In genomic region chr6:138198430-138199091, GRCh38 we compare ENCODE assay signal across 21 cellular contexts. TPM values are rescaled to one million over a fixed set of nuclear protein-coding genes. Genes with fewer than 3 reads are reported as not detected.
A peak's percentile ranks its signal among the peaks of the same experiment; 100 is the strongest.
DNase-seq lines count a peak whose midpoint lies in the region; ATAC-seq and TF ChIP-seq lines count a peak whose summit lies in the region.
"Had no signal": no experiment of that assay in that cellular context is flagged by ENCODE, and none has a peak within 500 bp of the region (broad histone marks: within the 10 kb centered on the region; RNA-seq: fewer than 3 reads in every experiment).

No MANE protein-coding gene starts in this region.

- no peaks in the 10 kb centered on the region for H3K9me3 ChIP-seq in ES-I3 (ENCODE audit: control insufficient read depth, insufficient read depth, low read length)
- 0 out of 2 replicates have a peak, but pooled peaks cover 2% of the 10 kb centered on the region for H3K9me3 ChIP-seq in HUES48 (ENCODE audit: control insufficient read depth, insufficient read depth, low read length)
- H3K9me3 ChIP-seq in endodermal cell (ENCODE audit: control insufficient read depth, low read length), result no peaks in the 10 kb centered on the region
- H3K9me3 ChIP-seq in iPS-18a (ENCODE audit: control insufficient read depth, low read depth, low read length), result no peaks in the 10 kb centered on the region
- H3K9me3 ChIP-seq: A549, BLaER1 had no signal

- H3K9ac ChIP-seq in ES-I3 (ENCODE audit: low read depth, low read length), result 0 out of 2 replicates have a peak overlapping the region, but pooled peaks have one; percentile 7
- no peak overlapping the region for H3K9ac ChIP-seq in HUES48 (ENCODE audit: low read depth, low read length)
- H3K9ac ChIP-seq in endodermal cell (ENCODE audit: extremely low read depth, low read length, poor library complexity, severe bottlenecking), result no peak overlapping the region
- H3K9ac ChIP-seq in iPS-18a (ENCODE audit: low read length), result no peak overlapping the region
- H3K9ac ChIP-seq: BLaER1 had no signal

- H3K27me3 ChIP-seq in HUES48 (ENCODE audit: control insufficient read depth, insufficient read depth, low read length), result no peaks in the 10 kb centered on the region
- H3K27me3 ChIP-seq in endodermal cell (ENCODE audit: control insufficient read depth, insufficient read depth, low read length, poor library complexity, severe bottlenecking), result no peaks in the 10 kb centered on the region
- no peaks in the 10 kb centered on the region for H3K27me3 ChIP-seq in iPS-18a (ENCODE audit: control insufficient read depth, insufficient read depth, low read length)
- H3K27me3 ChIP-seq: BLaER1 had no signal

- H3K4me1 Mint-ChIP-seq in endodermal cell, result peaks cover 14% of the 10 kb centered on the region
- H3K4me1 Mint-ChIP-seq: CD14-positive monocyte; CD4-positive, alpha-beta memory T cell had no signal

- H3K4me3 ChIP-seq in HUES48 (ENCODE audit: low read depth, low read length), result peak overlapping the region; percentile 24; the same call in 1 of the 2 replicates
- H3K4me3 ChIP-seq in endodermal cell (ENCODE audit: low read length), result no peak overlapping the region
- peak overlapping the region; percentile 4 for H3K4me3 ChIP-seq in iPS-18a (ENCODE audit: low read length)
- H3K4me3 ChIP-seq: A549, BLaER1, K562 had no signal

- H3K27ac Mint-ChIP-seq in endodermal cell, result peak overlapping the region; percentile 61
- H3K27ac Mint-ChIP-seq: CD14-positive monocyte; CD4-positive, alpha-beta memory T cell had no signal

- H3K4me1 ChIP-seq in ES-I3 (ENCODE audit: insufficient read depth, low read length) (peaks cover 15% of the 10 kb centered on the region), HUES48 (ENCODE audit: control insufficient read depth, insufficient read depth, low read length) (peaks cover 26% of the 10 kb centered on the region), endodermal cell (ENCODE audit: control insufficient read depth, insufficient read depth, low read length) (peaks cover 3% of the 10 kb centered on the region), iPS-18a (ENCODE audit: control insufficient read depth, low read depth, low read length) (peaks cover 15% of the 10 kb centered on the region)
- H3K4me1 ChIP-seq: A549, BLaER1 had no signal

- H3K36me3 Mint-ChIP-seq in endodermal cell (ENCODE audit: low read depth), result peaks cover 9% of the 10 kb centered on the region
- H3K36me3 Mint-ChIP-seq: CD14-positive monocyte; CD4-positive, alpha-beta memory T cell had no signal

- intact Hi-C loops in Right ventricle myocardium superior (cut with DNase I), result no loop called here

- H3K36me3 ChIP-seq in ES-I3 (ENCODE audit: insufficient read depth, low read length) (no peaks in the 10 kb centered on the region), HUES48 (ENCODE audit: control insufficient read depth, insufficient read depth, low read length) (no peaks in the 10 kb centered on the region), endodermal cell (ENCODE audit: control insufficient read depth, insufficient read depth, low read length) (no peaks in the 10 kb centered on the region), iPS-18a (ENCODE audit: control insufficient read depth, low read depth, low read length) (no peaks in the 10 kb centered on the region)
- H3K36me3 ChIP-seq: BLaER1 had no signal

- 68 to 74% methylated on average over 6 of the region's 6 CpGs for WGBS in endodermal cell (ENCODE audit: insufficient coverage in 1 of 2, insufficient read length in 1 of 2), 2 experiments

- no peak for TF ChIP-seq CTCF in endodermal cell (conservative IDR thresholded peaks at IDR 0.05)

- peaks cover 16% of the 10 kb centered on the region for H3K9me3 Mint-ChIP-seq in endodermal cell

- H3K27me3 Mint-ChIP-seq in endodermal cell (ENCODE audit: insufficient read depth), result no peaks in the 10 kb centered on the region

- no peak overlapping the region for H3K4me3 Mint-ChIP-seq in endodermal cell
- H3K4me3 Mint-ChIP-seq: CD14-positive monocyte; CD4-positive, alpha-beta memory T cell had no signal

- ATAC-seq in HG03432 (IDR thresholded peaks at IDR 0.05; ENCODE audit: unreplicated experiment) (no peak), Right ventricle myocardium superior (ENCODE audit: poor library complexity) (no peak)
- ATAC-seq: A549, K562 had no signal

- peak overlapping the region; percentile 46 for H3K27ac ChIP-seq in HUES48 (ENCODE audit: low read depth, low read length)
- H3K27ac ChIP-seq in endodermal cell (ENCODE audit: low read depth, low read length), result no peak overlapping the region
- H3K27ac ChIP-seq in iPS-18a (ENCODE audit: low read length), result no peak overlapping the region
- H3K27ac ChIP-seq: 22Rv1, A549, BLaER1, HL-60 had no signal

- DNase-seq in endodermal cell (no peak), cerebellum (ENCODE audit: low spot score) (no peak), Right ventricle myocardium superior (no peak), AG08396 (ENCODE audit: low spot score) (no peak)
- DNase-seq: CD4-positive, alpha-beta memory T cell; DMS153; DMS79; GF-D8; IMR-90 had no signal

RNA-seq across cellular contexts. Expression of gene PBOV1, which starts 19.7 kb away (rescaled TPM):
- not detected for total RNA-seq in endodermal cell
- not detected for polyA plus RNA-seq in endodermal cell (2013, experiment 1 of 2)
- polyA plus RNA-seq in endodermal cell (2013, experiment 2 of 2), result not detected
- not detected for total RNA-seq in cerebellum
- total RNA-seq in Right ventricle myocardium superior, result not detected
- total RNA-seq: CD4-positive, alpha-beta memory T cell; Daoy; HT1080; IMR-90; K562 had no signal
- polyA plus RNA-seq: A549; CD14-positive monocyte; CD4-positive, alpha-beta memory T cell; IMR-90; K562 had no signal

RNA-seq across cellular contexts. Expression of gene ARFGEF3, which starts 36.8 kb away (rescaled TPM):
- total RNA-seq in endodermal cell (10 to 100 TPM; 10.9 to 14.3 TPM), cerebellum (38.3 TPM), Right ventricle myocardium superior (0.86 TPM)
- 1.6 TPM for polyA plus RNA-seq in endodermal cell (2013, experiment 1 of 2)
- polyA plus RNA-seq in endodermal cell (2013, experiment 2 of 2), result 1.7 TPM
- polyA plus RNA-seq: CD14-positive monocyte; CD4-positive, alpha-beta memory T cell had no signal
